Comparison of ENCODE assay signal across 1 cellular context in genomic region chr4:3250438-3250955, GRCh38.
TF ChIP-seq lines count a peak whose summit lies in the region.

No MANE protein-coding gene starts in this region.

TF ChIP-seq in GM23338, 12 proteins besides CTCF, POLR2A, EP300 and RAD21:
- TF ChIP-seq ZNF462 (CRISPR knock-in tag; IDR thresholded peaks at IDR 0.05): no peak
- TF ChIP-seq EZH2 (IDR thresholded peaks at IDR 0.05; ENCODE audit: low read depth, unreplicated experiment): no peak
- no peak for TF ChIP-seq POLR2AphosphoS5 (IDR thresholded peaks at IDR 0.05; ENCODE audit: low read depth)
- no peak for TF ChIP-seq STAT1 (IDR thresholded peaks at IDR 0.05; ENCODE audit: unreplicated experiment)
- no peak for TF ChIP-seq ZNF331 (CRISPR knock-in tag; IDR thresholded peaks at IDR 0.05; ENCODE audit: low read depth)
- no peak for TF ChIP-seq REST (IDR thresholded peaks at IDR 0.05; ENCODE audit: unreplicated experiment)
- no peak for TF ChIP-seq CREB1 (CRISPR knock-in tag; IDR thresholded peaks at IDR 0.05; ENCODE audit: low read depth)
- no peak for TF ChIP-seq NANOG (IDR thresholded peaks at IDR 0.05; ENCODE audit: borderline replicate concordance)
- no peak for TF ChIP-seq ETS1 (IDR thresholded peaks at IDR 0.05)
- TF ChIP-seq JUNB (IDR thresholded peaks at IDR 0.05; ENCODE audit: unreplicated experiment): no peak
- TF ChIP-seq EZH2phosphoT487 (IDR thresholded peaks at IDR 0.05; ENCODE audit: unreplicated experiment): no peak
- TF ChIP-seq ZNF114 (CRISPR knock-in tag; IDR thresholded peaks at IDR 0.05): no peak
TF ChIP-seq in GM23338: peak in this region for 0.
